In the genomic region with DNA sequence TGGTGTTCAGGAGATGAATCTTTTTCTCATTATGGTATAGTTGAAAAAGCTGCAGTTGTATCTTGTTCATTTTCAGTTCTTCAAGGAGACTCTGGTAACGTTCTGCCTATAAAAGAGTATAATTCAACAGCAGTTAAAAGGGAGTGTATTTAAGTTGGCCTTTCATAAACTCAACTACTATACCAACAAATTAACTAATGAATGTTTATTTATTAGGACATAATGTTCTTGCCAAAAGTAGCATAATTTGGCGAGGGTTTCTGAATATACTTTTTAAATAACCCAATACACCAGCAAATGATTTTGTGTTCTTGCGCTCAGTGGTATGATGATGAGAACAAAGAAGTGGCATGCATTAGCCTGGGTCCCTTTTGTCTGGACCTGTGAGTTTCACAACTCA, we compare ENCODE assay signal across 33 cellular contexts. TPM values are rescaled to one million over a fixed set of nuclear protein-coding genes. Genes with fewer than 3 reads are reported as not detected.
"Had no signal": no experiment of that assay in that cellular context is flagged by ENCODE, and none has a peak within 500 bp of the region (broad histone marks: within the 10 kb centered on the region; RNA-seq: fewer than 3 reads in every experiment).

No MANE protein-coding gene starts in this region.

- H3K4me3 ChIP-seq: adrenal gland, body of pancreas, cardiac muscle cell, coronary artery, dorsolateral prefrontal cortex, esophagus muscularis mucosa, gastrocnemius medialis, heart left ventricle had no signal

- ATAC-seq: activated CD4-positive, alpha-beta T cell treated with anti-CD3 and anti-CD28 coated beads for 36 hours; activated CD8-positive, alpha-beta memory T cell treated with anti-CD3 and anti-CD28 coated beads, Interleukin-2, amount 10 ng/mL, durations not matched to agents 7 days and 5 days; activated CD8-positive, alpha-beta T cell treated with anti-CD3 and anti-CD28 coated beads, Interleukin-2, amount 10 ng/mL, durations not matched to agents 7 days and 5 days; activated naive CD8-positive, alpha-beta T cell treated with anti-CD3 and anti-CD28 coated beads, Interleukin-2, amount 50 U/mL, for 24 hours; body of pancreas; foreskin keratinocyte; gastrocnemius medialis; heart left ventricle had no signal

- DNase-seq: activated B cell treated with CpG ODN at 0.5 μM for 24 hours; activated CD4-positive, alpha-beta memory T cell treated with anti-CD3 and anti-CD28 coated beads for 36 hours; activated CD4-positive, alpha-beta T cell treated with anti-CD3 and anti-CD28 coated beads for 36 hours; activated CD4-positive, alpha-beta T cell treated with anti-CD3 and anti-CD28 coated beads, Interleukin-2, amount 10 ng/mL, durations not matched to agents 24 days and 14 days; activated CD4-positive, CD25-positive, alpha-beta regulatory T cell treated with anti-CD3 and anti-CD28 coated beads, Interleukin-2, amount 50 U/mL, for 72 hours; activated CD8-positive, alpha-beta memory T cell treated with anti-CD3 and anti-CD28 coated beads, Interleukin-2, amount 10 ng/mL, durations not matched to agents 7 days and 5 days; activated CD8-positive, alpha-beta memory T cell treated with anti-CD3 and anti-CD28 coated beads, Interleukin-2, amount 50 U/mL, for 4 hours; activated CD8-positive, alpha-beta T cell treated with anti-CD3 and anti-CD28 coated beads, Interleukin-2, amount 10 ng/mL, durations not matched to agents 7 days and 5 days; activated effector memory CD4-positive, alpha-beta T cell treated with anti-CD3 and anti-CD28 coated beads, Interleukin-2, amount 50 U/mL, for 16 hours; activated naive CD4-positive, alpha-beta T cell treated with anti-CD3 and anti-CD28 coated beads for 36 hours; activated naive CD8-positive, alpha-beta T cell treated with anti-CD3 and anti-CD28 coated beads for 36 hours; activated naive CD8-positive, alpha-beta T cell treated with anti-CD3 and anti-CD28 coated beads, Interleukin-2, amount 50 U/mL, for 24 hours; activated T-cell treated with anti-CD3 and anti-CD28 coated beads, Interleukin-2, amount 50 U/mL, for 1 hour; activated T-cell treated with anti-CD3 and anti-CD28 coated beads, Interleukin-2, amount 50 U/mL, for 48 hours; adrenal gland; amygdala; aorta; body of pancreas; central memory CD4-positive, alpha-beta T cell; dorsolateral prefrontal cortex; effector memory CD4-positive, alpha-beta T cell; endodermal cell; erythroblast; foreskin keratinocyte; gastrocnemius medialis; glutamatergic neuron; heart left ventricle; T-helper 2 cell; WERI-Rb-1 had no signal

RNA-seq across cellular contexts. Expression of a gene that starts 10.9 kb away (rescaled TPM):
- total RNA-seq: adrenal gland, aorta, body of pancreas, cerebellum, gastrocnemius medialis, heart left ventricle had no signal

RNA-seq across cellular contexts. Expression of a gene that starts 11.0 kb away (rescaled TPM):
- total RNA-seq: body of pancreas, esophagus muscularis mucosa, gastrocnemius medialis had no signal
